Comparison of ENCODE assay signal across 8 cellular contexts in genomic region chr9:111525056-111525977, GRCh38. TPM values are rescaled to one million over a fixed set of nuclear protein-coding genes. Genes with fewer than 3 reads are reported as not detected.
DNase-seq lines count a peak whose midpoint lies in the region; ATAC-seq lines count a peak whose summit lies in the region.

ZNF483 (plus strand) TSS chr9:111525179; CDS start chr9:111527396, 2,217 bp downstream.

- peak within 1 kb of the TSS; percentile 49 for H3K14ac ChIP-seq in neuronal stem cell (ENCODE audit: low read length)

- H3K27ac Mint-ChIP-seq in IgD-negative memory B cell, result peak within 1 kb of the TSS; percentile 70 to 95 (median 86)
- H3K27ac Mint-ChIP-seq in activated naive CD8-positive, alpha-beta T cell treated with anti-CD3 and anti-CD28 coated beads for 36 hours, result peak within 1 kb of the TSS; percentile 86
- H3K27ac Mint-ChIP-seq in stimulated activated naive CD8-positive, alpha-beta T cell treated with anti-CD3 and anti-CD28 coated beads, Interleukin-15, Interleukin-2, amounts not matched to agents 100 ng/mL and 50 ng/mL, for 24 hours, result peak within 1 kb of the TSS; percentile 79

- peak within 1 kb of the TSS; percentile 86 to 98 (median 92) for H3K4me3 Mint-ChIP-seq in IgD-negative memory B cell
- peak within 1 kb of the TSS; percentile 88 for H3K4me3 Mint-ChIP-seq in activated naive CD8-positive, alpha-beta T cell treated with anti-CD3 and anti-CD28 coated beads for 36 hours
- H3K4me3 Mint-ChIP-seq in stimulated activated naive CD8-positive, alpha-beta T cell treated with anti-CD3 and anti-CD28 coated beads, Interleukin-15, Interleukin-2, amounts not matched to agents 100 ng/mL and 50 ng/mL, for 24 hours, result peak within 1 kb of the TSS; percentile 87

- no peak within 1 kb of the TSS for H3K27ac ChIP-seq in neuronal stem cell (replicated peaks; ENCODE audit: low read length)

- DNase-seq in ELR (ENCODE audit: low read depth), result peak; percentile 89
- peak; percentile 92 for DNase-seq in SK-N-DZ (ENCODE audit: low spot score)
- DNase-seq in activated naive CD8-positive, alpha-beta T cell treated with anti-CD3 and anti-CD28 coated beads for 36 hours, result peak; percentile 67
- peak; percentile 69 for DNase-seq in glomerular visceral epithelial cell (ENCODE audit: extremely low spot score)
- DNase-seq in neuronal stem cell (ENCODE audit: low spot score), result peak; percentile 84

- no CpG with 5 or more reads among the region's 66 CpGs for WGBS in neuronal stem cell (ENCODE audit: extremely low coverage in 2 of 2, insufficient read length in 2 of 2, insufficient replicate concordance in 1 of 2), 2 donors

- H2AK5ac ChIP-seq in neuronal stem cell (ENCODE audit: low read depth, low read length), result peak within 1 kb of the TSS; percentile 71

- H4K91ac ChIP-seq in neuronal stem cell (ENCODE audit: low read depth, low read length, poor library complexity), result no peak within 1 kb of the TSS

- peaks cover 9% of the 10 kb centered on the region for H3K27me3 Mint-ChIP-seq in IgD-negative memory B cell
- peaks cover 4% of the 10 kb centered on the region for H3K27me3 Mint-ChIP-seq in activated naive CD8-positive, alpha-beta T cell treated with anti-CD3 and anti-CD28 coated beads for 36 hours
- H3K27me3 Mint-ChIP-seq in stimulated activated naive CD8-positive, alpha-beta T cell treated with anti-CD3 and anti-CD28 coated beads, Interleukin-15, Interleukin-2, amounts not matched to agents 100 ng/mL and 50 ng/mL, for 24 hours, result peaks cover 14% of the 10 kb centered on the region

- no peak within 1 kb of the TSS for H2BK15ac ChIP-seq in neuronal stem cell (ENCODE audit: low read length)

- no peak within 1 kb of the TSS for H2BK120ac ChIP-seq in neuronal stem cell (ENCODE audit: low read depth, low read length)

- peaks cover 0 to 38% of the 10 kb centered on the region in 2 donors for H3K9me3 ChIP-seq in neuronal stem cell (replicated peaks in 1 of 2; ENCODE audit: control insufficient read depth in 2 of 2, insufficient read depth in 1 of 2, low read depth in 1 of 2, low read length in 2 of 2)

- peak within 1 kb of the TSS; percentile 18 for H2BK12ac ChIP-seq in neuronal stem cell (ENCODE audit: low read length)

- H4K8ac ChIP-seq in neuronal stem cell (ENCODE audit: low read depth, low read length), result peak within 1 kb of the TSS; percentile 4

- H3K27me3 ChIP-seq in neuronal stem cell (ENCODE audit: control insufficient read depth in 3 of 3, insufficient read depth in 3 of 3, low read depth in 1 of 3, low read length in 3 of 3), result no peaks in the 10 kb centered on the region

- peaks cover 0 to 5% (median 0%) of the 10 kb centered on the region in 3 donors for H3K9me3 Mint-ChIP-seq in IgD-negative memory B cell
- H3K9me3 Mint-ChIP-seq in activated naive CD8-positive, alpha-beta T cell treated with anti-CD3 and anti-CD28 coated beads for 36 hours, result peaks cover 7% of the 10 kb centered on the region
- H3K9me3 Mint-ChIP-seq in stimulated activated naive CD8-positive, alpha-beta T cell treated with anti-CD3 and anti-CD28 coated beads, Interleukin-15, Interleukin-2, amounts not matched to agents 100 ng/mL and 50 ng/mL, for 24 hours, result peaks cover 6% of the 10 kb centered on the region

- H2BK5ac ChIP-seq in neuronal stem cell (ENCODE audit: low read length), result peak within 1 kb of the TSS; percentile 48

- peak within 1 kb of the TSS; percentile 86 for H3K4ac ChIP-seq in neuronal stem cell (ENCODE audit: low read length)

- H3K4me3 ChIP-seq in neuronal stem cell (ENCODE audit: low read length in 2 of 2), result peak within 1 kb of the TSS; percentile 72 to 95

- peaks cover 2 to 24% of the 10 kb centered on the region in 2 donors for H3K36me3 ChIP-seq in neuronal stem cell (replicated peaks in 1 of 2; ENCODE audit: control insufficient read depth in 2 of 2, insufficient read depth in 2 of 2, low read length in 2 of 2)

- H3K79me1 ChIP-seq in neuronal stem cell (ENCODE audit: low read depth, low read length), result peaks cover 6% of the 10 kb centered on the region

- H3K4me2 ChIP-seq in neuronal stem cell (ENCODE audit: insufficient read depth, low read length, poor library complexity, severe bottlenecking), result peak within 1 kb of the TSS; percentile 97

- H3K9ac ChIP-seq in neuronal stem cell (ENCODE audit: low read depth, low read length, poor library complexity), result peak within 1 kb of the TSS; percentile 92

- H3K4me1 Mint-ChIP-seq in IgD-negative memory B cell, result peaks cover 11 to 15% (median 13%) of the 10 kb centered on the region in 3 donors
- H3K4me1 Mint-ChIP-seq in activated naive CD8-positive, alpha-beta T cell treated with anti-CD3 and anti-CD28 coated beads for 36 hours, result peaks cover 12% of the 10 kb centered on the region
- H3K4me1 Mint-ChIP-seq in stimulated activated naive CD8-positive, alpha-beta T cell treated with anti-CD3 and anti-CD28 coated beads, Interleukin-15, Interleukin-2, amounts not matched to agents 100 ng/mL and 50 ng/mL, for 24 hours (ENCODE audit: low read depth), result peaks cover 28% of the 10 kb centered on the region

- H3K18ac ChIP-seq in neuronal stem cell (ENCODE audit: low read length), result peak within 1 kb of the TSS; percentile 96

- ATAC-seq in GM18519 (IDR thresholded peaks at IDR 0.05; ENCODE audit: low FRiP score, unreplicated experiment), result no peak

- H3K4me1 ChIP-seq in neuronal stem cell (ENCODE audit: control insufficient read depth in 2 of 2, insufficient read depth in 1 of 2, low read depth in 1 of 2, low read length in 2 of 2), result peaks cover 2 to 12% of the 10 kb centered on the region in 2 donors

- H3K36me3 Mint-ChIP-seq in IgD-negative memory B cell, result peaks cover 6% of the 10 kb centered on the region
- peaks cover 24% of the 10 kb centered on the region for H3K36me3 Mint-ChIP-seq in activated naive CD8-positive, alpha-beta T cell treated with anti-CD3 and anti-CD28 coated beads for 36 hours
- peaks cover 10% of the 10 kb centered on the region for H3K36me3 Mint-ChIP-seq in stimulated activated naive CD8-positive, alpha-beta T cell treated with anti-CD3 and anti-CD28 coated beads, Interleukin-15, Interleukin-2, amounts not matched to agents 100 ng/mL and 50 ng/mL, for 24 hours (ENCODE audit: low read depth)

- peak within 1 kb of the TSS; percentile 98 for H2AFZ ChIP-seq in neuronal stem cell (ENCODE audit: low read length)

- peak within 1 kb of the TSS; percentile 99 for H3K23ac ChIP-seq in neuronal stem cell (ENCODE audit: low read depth, low read length, poor library complexity)

RNA-seq across cellular contexts. Expression of gene ZNF483, which starts in this region (rescaled TPM):
- 1.5 TPM for polyA plus RNA-seq in IgD-negative memory B cell
- 1.7 and 3.1 TPM in 2 replicates for polyA plus RNA-seq in SK-N-DZ (2014; cell fraction: cytosol; rRNA removed)
- 4.0 and 4.5 TPM in 2 replicates for polyA plus RNA-seq in SK-N-DZ (2014; cell fraction: nucleus; rRNA removed)
- 1 to 10 TPM; 1.5 to 2.3 TPM for total RNA-seq in activated naive CD8-positive, alpha-beta T cell treated with anti-CD3 and anti-CD28 coated beads for 36 hours
- 3.0 TPM for polyA plus RNA-seq in neuronal stem cell (2013, experiment 1 of 2)
- polyA plus RNA-seq in neuronal stem cell (2013, experiment 2 of 2), result 3.7 TPM
